ENCODE assay signal across 9 cellular contexts in genomic region chr1:47976728-47977127, GRCh38. TPM values are rescaled to one million over a fixed set of nuclear protein-coding genes. Genes with fewer than 3 reads are reported as not detected.
"Had no signal": no experiment of that assay in that cellular context is flagged by ENCODE, and none has a peak within 500 bp of the region (broad histone marks: within the 10 kb centered on the region; RNA-seq: fewer than 3 reads in every experiment).

No MANE protein-coding gene starts in this region.

- H3K4me3 ChIP-seq: K562 had no signal

- H3K36me3 Mint-ChIP-seq: IgD-negative memory B cell had no signal

- DNase-seq: IMR-90, KBM-7, KG1 had no signal

- H3K4me3 Mint-ChIP-seq: IgD-negative memory B cell had no signal

- H3K9ac ChIP-seq: KMS-11 had no signal

- H3K27ac ChIP-seq: HL-60, KMS-11 had no signal

- H3K4me1 Mint-ChIP-seq: IgD-negative memory B cell had no signal

- H3K9me3 Mint-ChIP-seq: IgD-negative memory B cell had no signal

RNA-seq across cellular contexts. Expression of gene TRABD2B, which starts 20.5 kb away (rescaled TPM):
- total RNA-seq: HepG2, HT1080, IMR-90, K562 had no signal
- polyA plus RNA-seq: IgD-negative memory B cell, IMR-90, K562 had no signal
